23 cellular contexts compared by ENCODE assay signal in genomic region chr18:69996951-69997798, GRCh38. TPM values are rescaled to one million over a fixed set of nuclear protein-coding genes. Genes with fewer than 3 reads are reported as not detected.
DNase-seq lines count a peak whose midpoint lies in the region; ATAC-seq and TF ChIP-seq lines count a peak whose summit lies in the region.
"Had no signal": no experiment of that assay in that cellular context is flagged by ENCODE, and none has a peak within 500 bp of the region (broad histone marks: within the 10 kb centered on the region; RNA-seq: fewer than 3 reads in every experiment).

No MANE protein-coding gene starts in this region.

- intact Hi-C loops in activated CD8-positive, alpha-beta T cell treated with anti-CD3 and anti-CD28 coated beads for 36 hours (cut with micrococcal nuclease): no loop called here
- intact Hi-C loops in PC-3 (cut with micrococcal nuclease) (no loop called here), left colon (cut with DNase I, micrococcal nuclease) (no loop called here), left lung (cut with DNase I) (no loop called here)

- no peaks in the 10 kb centered on the region for H3K27me3 ChIP-seq in PC-3 (ENCODE audit: low read length)
- H3K27me3 ChIP-seq in left lung: no peaks in the 10 kb centered on the region
- H3K27me3 ChIP-seq: body of pancreas, heart right ventricle, upper lobe of left lung had no signal

- no peak overlapping the region for H3K27ac ChIP-seq in PC-3 (ENCODE audit: low read length)
- no peak overlapping the region for H3K27ac ChIP-seq in left lung
- H3K27ac ChIP-seq: body of pancreas, KMS-11, upper lobe of left lung had no signal

- no peak for ATAC-seq in activated CD8-positive, alpha-beta T cell treated with anti-CD3 and anti-CD28 coated beads, Interleukin-2, amount 10 ng/mL, durations not matched to agents 7 days and 5 days
- ATAC-seq in activated CD8-positive, alpha-beta T cell treated with anti-CD3 and anti-CD28 coated beads for 36 hours: no peak
- ATAC-seq in PC-3: no peak
- peak; percentile 79 for ATAC-seq in left colon
- ATAC-seq in left lung: no peak
- ATAC-seq in GM18502 (IDR thresholded peaks at IDR 0.05; ENCODE audit: poor library complexity, unreplicated experiment): no peak
- ATAC-seq: body of pancreas; CD8-positive, alpha-beta T cell; heart right ventricle; natural killer cell treated with Interleukin-12 subunit alpha and Interleukin-12 subunit beta and Interleukin-15 and Interleukin-18, amount 100 ng/mL, for 72 hours had no signal

- POLR2A ChIA-PET in activated CD8-positive, alpha-beta T cell treated with anti-CD3 and anti-CD28 coated beads, Interleukin-2, amount 10 ng/mL, durations not matched to agents 7 days and 5 days (lab: Charles Lee): no interaction called here
- POLR2A ChIA-PET in activated CD8-positive, alpha-beta T cell treated with anti-CD3 and anti-CD28 coated beads for 36 hours (lab: Charles Lee): no interaction called here
- POLR2A ChIA-PET in PC-3 (lab: Charles Lee; ENCODE audit: unreplicated experiment): no interaction called here

- H3K4me1 Mint-ChIP-seq in activated CD8-positive, alpha-beta T cell treated with anti-CD3 and anti-CD28 coated beads, Interleukin-2, amount 10 ng/mL, durations not matched to agents 7 days and 5 days (ENCODE audit: low read depth): peaks cover 3% of the 10 kb centered on the region
- peaks cover 16% of the 10 kb centered on the region for H3K4me1 Mint-ChIP-seq in activated CD8-positive, alpha-beta T cell treated with anti-CD3 and anti-CD28 coated beads for 36 hours (ENCODE audit: low read depth)

- peaks cover 60% of the 10 kb centered on the region for H3K36me3 Mint-ChIP-seq in activated CD8-positive, alpha-beta T cell treated with anti-CD3 and anti-CD28 coated beads, Interleukin-2, amount 10 ng/mL, durations not matched to agents 7 days and 5 days (ENCODE audit: low read depth)
- H3K36me3 Mint-ChIP-seq in activated CD8-positive, alpha-beta T cell treated with anti-CD3 and anti-CD28 coated beads for 36 hours (ENCODE audit: low read depth): peaks cover 43% of the 10 kb centered on the region

- no peak overlapping the region for H2AFZ ChIP-seq in PC-3 (ENCODE audit: low read length)

- CTCF ChIA-PET in activated CD8-positive, alpha-beta T cell treated with anti-CD3 and anti-CD28 coated beads, Interleukin-2, amount 10 ng/mL, durations not matched to agents 7 days and 5 days (lab: Charles Lee): interaction anchor here (1.0 to 1.1 kb wide), 2 partner anchors 8 to 29 kb away, joined by 3 read pairs; no protein-coding TSS in a partner anchor
- CTCF ChIA-PET in activated CD8-positive, alpha-beta T cell treated with anti-CD3 and anti-CD28 coated beads for 36 hours (lab: Charles Lee): no interaction called here
- CTCF ChIA-PET in PC-3 (lab: Charles Lee): interaction anchor here (0.6 kb wide), 1 partner anchor 10 kb away, joined by 5 read pairs; no protein-coding TSS in a partner anchor

- H3K4me3 ChIP-seq in PC-3 (ENCODE audit: low read length): no peak overlapping the region
- H3K4me3 ChIP-seq in left lung: no peak overlapping the region
- H3K4me3 ChIP-seq: body of pancreas, heart right ventricle, upper lobe of left lung had no signal

- no peaks in the 10 kb centered on the region for H3K27me3 Mint-ChIP-seq in activated CD8-positive, alpha-beta T cell treated with anti-CD3 and anti-CD28 coated beads, Interleukin-2, amount 10 ng/mL, durations not matched to agents 7 days and 5 days (ENCODE audit: low read depth)
- no peaks in the 10 kb centered on the region for H3K27me3 Mint-ChIP-seq in activated CD8-positive, alpha-beta T cell treated with anti-CD3 and anti-CD28 coated beads for 36 hours
- H3K27me3 Mint-ChIP-seq: natural killer cell treated with Interleukin-12 subunit alpha and Interleukin-12 subunit beta and Interleukin-15 and Interleukin-18, amount 100 ng/mL, for 72 hours had no signal

- H3K27ac Mint-ChIP-seq in activated CD8-positive, alpha-beta T cell treated with anti-CD3 and anti-CD28 coated beads, Interleukin-2, amount 10 ng/mL, durations not matched to agents 7 days and 5 days: peak overlapping the region; percentile 12
- no peak overlapping the region for H3K27ac Mint-ChIP-seq in activated CD8-positive, alpha-beta T cell treated with anti-CD3 and anti-CD28 coated beads for 36 hours
- H3K27ac Mint-ChIP-seq: CD8-positive, alpha-beta T cell; natural killer cell treated with Interleukin-12 subunit alpha and Interleukin-12 subunit beta and Interleukin-15 and Interleukin-18, amount 100 ng/mL, for 72 hours had no signal

- no peak for TF ChIP-seq CTCF in activated CD8-positive, alpha-beta T cell treated with anti-CD3 and anti-CD28 coated beads for 36 hours (IDR thresholded peaks at IDR 0.05)
- TF ChIP-seq CTCF in PC-3 (conservative IDR thresholded peaks at IDR 0.05; ENCODE audit: low read depth, low read length) (no peak), left lung (IDR thresholded peaks at IDR 0.05) (no peak)

- no peak overlapping the region for H3K9ac ChIP-seq in PC-3 (ENCODE audit: low read length)
- H3K9ac ChIP-seq: KMS-11 had no signal

- no peak for DNase-seq in activated CD8-positive, alpha-beta T cell treated with anti-CD3 and anti-CD28 coated beads, Interleukin-2, amount 10 ng/mL, durations not matched to agents 7 days and 5 days
- DNase-seq in activated CD8-positive, alpha-beta T cell treated with anti-CD3 and anti-CD28 coated beads for 36 hours: no peak
- DNase-seq in PC-3 (peak; percentile 8), left colon (no peak), renal cortical epithelial cell (ENCODE audit: low read depth) (peak; percentile 68), left lung (no peak), kidney glomerular epithelial cell (lab: John Stamatoyannopoulos, UW) (no peak)
- DNase-seq: activated CD4-positive, alpha-beta T cell treated with anti-CD3 and anti-CD28 coated beads for 1 hour; AML-193; body of pancreas; CD8-positive, alpha-beta T cell; effector CD4-positive, alpha-beta T cell; erythroblast; heart right ventricle; MV-4-11; NCI-H187; NCI-H526 treated with DMSO at 0.1 percent for 48 hours; posterior cingulate gyrus; stimulated activated CD8-positive, alpha-beta memory T cell treated with anti-CD3 and anti-CD28 coated beads, Interleukin-4, amount 100 ng/mL, for 48 hours; upper lobe of left lung had no signal

- no TSS peak for BruUV-seq in PC-3 (replicated peaks; lab: Mats Ljungman, UMichigan)

- no peaks in the 10 kb centered on the region for H3K79me2 ChIP-seq in PC-3 (ENCODE audit: low read length)

- H3K4me3 Mint-ChIP-seq in activated CD8-positive, alpha-beta T cell treated with anti-CD3 and anti-CD28 coated beads, Interleukin-2, amount 10 ng/mL, durations not matched to agents 7 days and 5 days: no peak overlapping the region
- no peak overlapping the region for H3K4me3 Mint-ChIP-seq in activated CD8-positive, alpha-beta T cell treated with anti-CD3 and anti-CD28 coated beads for 36 hours
- H3K4me3 Mint-ChIP-seq: CD8-positive, alpha-beta T cell; natural killer cell treated with Interleukin-12 subunit alpha and Interleukin-12 subunit beta and Interleukin-15 and Interleukin-18, amount 100 ng/mL, for 72 hours had no signal

- H3K36me3 ChIP-seq in PC-3 (ENCODE audit: low read depth, low read length) (peaks cover 2% of the 10 kb centered on the region; the same call in 1 of the 2 replicates), left lung (no peaks in the 10 kb centered on the region)
- H3K36me3 ChIP-seq: upper lobe of left lung had no signal

- H3K4me1 ChIP-seq in PC-3 (ENCODE audit: insufficient read depth, low read length): no peaks in the 10 kb centered on the region
- no peaks in the 10 kb centered on the region for H3K4me1 ChIP-seq in left lung

- H3F3A ChIP-seq in PC-3 (ENCODE audit: low read length, unreplicated experiment): no peaks in the 10 kb centered on the region

- H3K9me3 ChIP-seq in PC-3 (ENCODE audit: low read length) (no peaks in the 10 kb centered on the region), left lung (no peaks in the 10 kb centered on the region)
- H3K9me3 ChIP-seq: body of pancreas, heart right ventricle, upper lobe of left lung had no signal

- H3K4me2 ChIP-seq in PC-3 (ENCODE audit: low read length): no peak overlapping the region
- H3K4me2 ChIP-seq: KMS-11 had no signal

- H3K9me3 Mint-ChIP-seq in activated CD8-positive, alpha-beta T cell treated with anti-CD3 and anti-CD28 coated beads, Interleukin-2, amount 10 ng/mL, durations not matched to agents 7 days and 5 days (ENCODE audit: insufficient read depth): peaks cover 12% of the 10 kb centered on the region
- H3K9me3 Mint-ChIP-seq in activated CD8-positive, alpha-beta T cell treated with anti-CD3 and anti-CD28 coated beads for 36 hours: peaks cover 3% of the 10 kb centered on the region
- H3K9me3 Mint-ChIP-seq: natural killer cell treated with Interleukin-12 subunit alpha and Interleukin-12 subunit beta and Interleukin-15 and Interleukin-18, amount 100 ng/mL, for 72 hours had no signal

- no peaks in the 10 kb centered on the region for H4K20me1 ChIP-seq in PC-3 (ENCODE audit: low read length)

- no peaks in the 10 kb centered on the region for H3K9me2 ChIP-seq in PC-3 (replicated peaks; ENCODE audit: low read length)

RNA-seq across cellular contexts. Expression of gene CD226, which starts 49.5 kb away (rescaled TPM):
- total RNA-seq in activated CD8-positive, alpha-beta T cell treated with anti-CD3 and anti-CD28 coated beads, Interleukin-2, amount 10 ng/mL, durations not matched to agents 7 days and 5 days: 10 to 100 TPM; 47.6 to 52.2 TPM
- 10 to 100 TPM; 41.5 to 41.7 TPM for total RNA-seq in activated CD8-positive, alpha-beta T cell treated with anti-CD3 and anti-CD28 coated beads for 36 hours
- total RNA-seq in PC-3 (2014; rRNA removed): 0.26 and 0.69 TPM in 2 replicates
- 1 to 10 TPM; 1.0 to 1.3 TPM for total RNA-seq in left colon
- total RNA-seq in renal cortical epithelial cell: 0.25 TPM in 1 of 2 replicates, not detected in the other
- 1 to 10 TPM; 2.9 to 4.6 TPM for total RNA-seq in left lung

Comparison
In these comparisons a context has a peak if more than half of its experiments do, and no peak if none do; other contexts are left out.
1. DNase-seq: peak in PC-3 (single experiment) and renal cortical epithelial cell (single experiment); none in activated CD8-positive, alpha-beta T cell treated with anti-CD3 and anti-CD28 coated beads, Interleukin-2, amount 10 ng/mL, durations not matched to agents 7 days and 5 days (single experiment), activated CD8-positive, alpha-beta T cell treated with anti-CD3 and anti-CD28 coated beads for 36 hours (single experiment), left colon (0 of 2), left lung (0 of 2) and kidney glomerular epithelial cell (single experiment).
2. RNA of gene CD226, which starts 49.5 kb away (total RNA-seq): 47.6 to 52.2 TPM in activated CD8-positive, alpha-beta T cell treated with anti-CD3 and anti-CD28 coated beads, Interleukin-2, amount 10 ng/mL, durations not matched to agents 7 days and 5 days and 41.5 to 41.7 TPM in activated CD8-positive, alpha-beta T cell treated with anti-CD3 and anti-CD28 coated beads for 36 hours; 2.9 to 4.6 TPM in left lung, 1.0 to 1.3 TPM in left colon, 0.26 to 0.69 TPM in PC-3 and 0.25 TPM in renal cortical epithelial cell; every median in the first group is over 4 times any median in the second.